1 cellular context compared by ENCODE assay signal in genomic region chr9:82188817-82189216, GRCh38.
TF ChIP-seq lines count a peak whose summit lies in the region.

No MANE protein-coding gene starts in this region.

TF ChIP-seq in H1, 55 proteins besides CTCF, POLR2A, EP300 and RAD21 (continued from another document):
- TF ChIP-seq RNF2 (IDR thresholded peaks at IDR 0.05; ENCODE audit: borderline replicate concordance, low read depth, low read length, missing control alignments, poor library complexity, severe bottlenecking) (no peak), CHD1 (IDR thresholded peaks at IDR 0.05; ENCODE audit: low read depth, low read length) (no peak), KDM5A (IDR thresholded peaks at IDR 0.05; ENCODE audit: low read length) (no peak), CBX5 (IDR thresholded peaks at IDR 0.05; ENCODE audit: low read depth, low read length) (no peak), SUZ12 (IDR thresholded peaks at IDR 0.05; ENCODE audit: low read length) (no peak), BACH1 (IDR thresholded peaks at IDR 0.05; ENCODE audit: low read length) (no peak), SAP30 (IDR thresholded peaks at IDR 0.05; ENCODE audit: insufficient read depth, insufficient replicate concordance, low read length) (no peak), JUN (IDR thresholded peaks at IDR 0.05; ENCODE audit: low read depth, low read length) (no peak)
